8 cellular contexts compared by ENCODE assay signal in genomic region chr1:45012639-45013278, GRCh38. TPM values are rescaled to one million over a fixed set of nuclear protein-coding genes. Genes with fewer than 3 reads are reported as not detected.
A peak's percentile ranks its signal among the peaks of the same experiment; 100 is the strongest.
DNase-seq lines count a peak whose midpoint lies in the region; ATAC-seq and TF ChIP-seq lines count a peak whose summit lies in the region.

No MANE protein-coding gene starts in this region.

- no peaks in the 10 kb centered on the region for H3K9me2 ChIP-seq in PC-9 (ENCODE audit: insufficient read depth)

- POLR2A ChIA-PET in PC-9 (lab: Charles Lee; ENCODE audit: unreplicated experiment) = interaction anchor here (0.6 to 1.5 kb wide), 7 partner anchors 193 to 1334 kb away, joined by 3 to 26 read pairs (median 6); partner anchors contain the start of genes ARMH1, PLK3, RNU5D-1 and TMEM53

- WGBS in H9 (ENCODE audit: extremely low coverage, insufficient read length, low lambda C conversion rate) = no CpG with 5 or more reads among the region's 21 CpGs
- WGBS in heart right ventricle, 2 donors = 5 to 7% methylated on average over 21 of the region's 21 CpGs

- H3K27ac ChIP-seq in H9 (ENCODE audit: insufficient read length, low read depth, low read length) (no peak overlapping the region), PC-9 (peak overlapping the region; percentile 41), heart right ventricle (peak overlapping the region in 9 of 10 donors; percentile 59 to 88 (median 82)), parathyroid adenoma (peak overlapping the region; percentile 55)

- no peak overlapping the region for H2BK12ac ChIP-seq in H9 (ENCODE audit: insufficient read length, low read depth, low read length)

- H3K27me3 Mint-ChIP-seq in H9 (ENCODE audit: low read depth) = no peaks in the 10 kb centered on the region; the same call in 1 of the 2 replicates

- H2BK120ac ChIP-seq in H9 (ENCODE audit: low read depth, low read length, poor library complexity, severe bottlenecking) = no peak overlapping the region

- peaks cover 26 to 28% of the 10 kb centered on the region in 2 experiments for H3K4me1 Mint-ChIP-seq in H9

- H3F3A ChIP-seq in PC-9 (ENCODE audit: insufficient read depth, low read depth) = peaks cover 16% of the 10 kb centered on the region; the same call in 1 of the 2 replicates

- no peak overlapping the region for H3K18ac ChIP-seq in H9 (ENCODE audit: insufficient read length, low read depth, low read length)

- BruUV-seq in PC-9 (replicated peaks; lab: Mats Ljungman, UMichigan) = no TSS peak

- no peak overlapping the region for H4K91ac ChIP-seq in H9 (ENCODE audit: insufficient read length, low read depth, low read length)

- H3K79me1 ChIP-seq in H9 (ENCODE audit: insufficient read depth, low read depth, low read length, poor library complexity, severe bottlenecking) = no peaks in the 10 kb centered on the region

- CTCF ChIA-PET in PC-9 (lab: Charles Lee) = interaction anchor here (0.6 to 4.5 kb wide), 8 partner anchors 29 to 329 kb away, joined by 3 to 53 read pairs (median 7); partner anchors contain the start of gene PLK3

- DNase-seq in AML-193 (lab: John Stamatoyannopoulos, UW) (peak; percentile 48 to 50), H9 (peak; percentile 58), PC-9 (peak in 1 of 2 experiments; percentile 57), adipocyte (ENCODE audit: low read depth) (peak; percentile 83), heart right ventricle (peak; percentile 82 to 83)

- H3K23me2 ChIP-seq in H9 (ENCODE audit: insufficient read length, low read depth, low read length, poor library complexity, severe bottlenecking) = peaks cover 19% of the 10 kb centered on the region

- peak overlapping the region in 2 of 3 experiments; percentile 83 to 90; a peak in 5 of 7 replicates for H3K27ac Mint-ChIP-seq in H9

- H3K36me3 ChIP-seq in PC-9 (ENCODE audit: low read depth) (no peaks in the 10 kb centered on the region), adipocyte (ENCODE audit: control insufficient read depth, insufficient read depth, low read length, severe bottlenecking) (peaks cover 34% of the 10 kb centered on the region), heart right ventricle (peaks cover 0 to 48% (median 27%) of the 10 kb centered on the region in 9 donors), parathyroid adenoma (ENCODE audit: control insufficient read depth, insufficient read depth, low read length) (no peaks in the 10 kb centered on the region)

- H3K4me3 ChIP-seq in PC-9 (peak overlapping the region; percentile 75), adipocyte (ENCODE audit: low read length) (peak overlapping the region; percentile 88), heart right ventricle (peak overlapping the region; percentile 37 to 100 (median 96)), parathyroid adenoma (ENCODE audit: low read depth, low read length) (peak overlapping the region; percentile 87)

- peaks cover 4 to 37% (median 31%) of the 10 kb centered on the region in 3 experiments for H3K36me3 Mint-ChIP-seq in H9 (ENCODE audit: insufficient read depth in 1 of 3, low read depth in 3 of 3)

- peak; percentile 28 to 79 (median 60) for ATAC-seq in heart right ventricle
- ATAC-seq in GM21447 (IDR thresholded peaks at IDR 0.05; ENCODE audit: unreplicated experiment) = no peak
- ATAC-seq in GM18868 (IDR thresholded peaks at IDR 0.05; ENCODE audit: unreplicated experiment) = no peak

- no peak overlapping the region for H3K56ac ChIP-seq in H9 (ENCODE audit: insufficient read length, low read depth, low read length)

- no peak overlapping the region for H2AK5ac ChIP-seq in H9 (ENCODE audit: insufficient read length, low read length)

- intact Hi-C loops in PC-9 (cut with micrococcal nuclease; ENCODE audit: unreplicated experiment) = loop anchor here (1.0 to 10.0 kb wide), 6 partner anchors 176 to 1332 kb away; partner anchors contain the start of genes NASP and NSUN4
- intact Hi-C loops in heart right ventricle (cut with DNase I) = loop anchor here (1.0 to 10.0 kb wide), 15 partner anchors 175 to 570 kb away; partner anchors contain the start of genes TESK2 (in 8 of the 10), NASP (in 1 of the 10) and RPS8 (in 1 of the 10)

- H4K5ac ChIP-seq in H9 (ENCODE audit: insufficient read length, low read depth, low read length) = no peak overlapping the region

- no peak overlapping the region; the same call in 1 of the 2 replicates for H3K14ac ChIP-seq in H9 (ENCODE audit: insufficient read depth, low read length)

- H3K4me3 Mint-ChIP-seq in H9 = peak overlapping the region; percentile 65 to 80

- no peaks in the 10 kb centered on the region for H3K9me3 Mint-ChIP-seq in H9

- no peak overlapping the region for H2BK15ac ChIP-seq in H9 (ENCODE audit: low read depth, low read length)

- H3K9me3 ChIP-seq in H9 (ENCODE audit: control insufficient read depth, low read depth, low read length) (no peaks in the 10 kb centered on the region), PC-9 (ENCODE audit: insufficient read depth, low read depth) (no peaks in the 10 kb centered on the region), adipocyte (ENCODE audit: control insufficient read depth, low read length) (no peaks in the 10 kb centered on the region), heart right ventricle (no peaks in the 10 kb centered on the region), parathyroid adenoma (ENCODE audit: control insufficient read depth, low read length) (no peaks in the 10 kb centered on the region)

- no peak overlapping the region for H3K4ac ChIP-seq in H9 (ENCODE audit: low read depth, low read length)

- H2AFZ ChIP-seq in H9 (ENCODE audit: low read length) (no peak overlapping the region), PC-9 (peak overlapping the region; percentile 98), parathyroid adenoma (peak overlapping the region; percentile 90)

- H2BK20ac ChIP-seq in H9 (ENCODE audit: low read depth, low read length, poor library complexity, severe bottlenecking) = no peak overlapping the region

- H3K4me1 ChIP-seq in H9 (ENCODE audit: insufficient read depth, low read length) = peaks cover 7% of the 10 kb centered on the region
- H3K4me1 ChIP-seq in PC-9 (replicated peaks; ENCODE audit: insufficient read depth) = peaks cover 20% of the 10 kb centered on the region
- peaks cover 30% of the 10 kb centered on the region for H3K4me1 ChIP-seq in adipocyte (ENCODE audit: control insufficient read depth, insufficient read depth, low read length)
- H3K4me1 ChIP-seq in heart right ventricle = peaks cover 20 to 51% (median 35%) of the 10 kb centered on the region in 9 donors
- peaks cover 4% of the 10 kb centered on the region for H3K4me1 ChIP-seq in parathyroid adenoma

- no peak for TF ChIP-seq CTCF in H9 (conservative IDR thresholded peaks at IDR 0.05)
- TF ChIP-seq CTCF in PC-9 (conservative IDR thresholded peaks at IDR 0.05) = no peak
- TF ChIP-seq CTCF in heart right ventricle (IDR thresholded peaks at IDR 0.05) = no peak
- no peak for TF ChIP-seq CTCF in parathyroid adenoma (IDR thresholded peaks at IDR 0.05)

- H2BK5ac ChIP-seq in H9 (ENCODE audit: insufficient read length, low read length) = no peak overlapping the region

- peak overlapping the region; percentile 47 for H3K9ac ChIP-seq in H9 (ENCODE audit: extremely low read depth, insufficient read length, low read length)
- H3K9ac ChIP-seq in adipocyte (ENCODE audit: low read length) = peak overlapping the region; percentile 90
- peak overlapping the region; percentile 37 for H3K9ac ChIP-seq in parathyroid adenoma

- H3K23ac ChIP-seq in H9 (ENCODE audit: insufficient read length, low read depth, low read length) = no peak overlapping the region

- H3T11ph ChIP-seq in H9 (ENCODE audit: low read length) = no peak overlapping the region

- H3K79me2 ChIP-seq in H9 (ENCODE audit: insufficient read depth, low read length) (no peaks in the 10 kb centered on the region), PC-9 (ENCODE audit: low read depth) (peaks cover 14% of the 10 kb centered on the region; the same call in 1 of the 2 replicates), parathyroid adenoma (no peaks in the 10 kb centered on the region)

- no peak overlapping the region for H4K8ac ChIP-seq in H9 (replicated peaks; ENCODE audit: insufficient read length, low read depth, low read length)

- H3K27me3 ChIP-seq in H9 (ENCODE audit: insufficient read depth, low read length) = no peaks in the 10 kb centered on the region
- no peaks in the 10 kb centered on the region for H3K27me3 ChIP-seq in PC-9 (ENCODE audit: insufficient read depth, low read depth)
- no peaks in the 10 kb centered on the region for H3K27me3 ChIP-seq in adipocyte (replicated peaks; ENCODE audit: control insufficient read depth, insufficient read depth, low read length)
- no peaks in the 10 kb centered on the region for H3K27me3 ChIP-seq in heart right ventricle
- H3K27me3 ChIP-seq in parathyroid adenoma (ENCODE audit: control insufficient read depth, insufficient read depth, low read length) = no peaks in the 10 kb centered on the region

- H3K4me2 ChIP-seq in H9 (ENCODE audit: insufficient read depth, insufficient read length, low read length) (peak overlapping the region; percentile 77), PC-9 (peak overlapping the region; percentile 98), parathyroid adenoma (ENCODE audit: low read length) (peak overlapping the region; percentile 99)

- H4K20me1 ChIP-seq in H9 (ENCODE audit: control insufficient read depth, insufficient read depth, insufficient read length) = no peaks in the 10 kb centered on the region
- no peaks in the 10 kb centered on the region for H4K20me1 ChIP-seq in PC-9 (ENCODE audit: insufficient read depth)

RNA-seq across cellular contexts. Expression of gene UROD, which starts 0.7 kb away (rescaled TPM):
- 90.4 and 92.2 TPM in 2 replicates for total RNA-seq in H9 (2021)
- 77.4 and 81.1 TPM in 2 replicates for total RNA-seq in PC-9 (2021)
- total RNA-seq in heart right ventricle = 10 to 100 TPM; 68.1 to 94.0 (median 83.1) TPM
- polyA plus RNA-seq in heart right ventricle = 100 to 1,000 TPM in 1 of 2 donors, 10 to 100 TPM in 1; 84.7 to 109 TPM

RNA-seq across cellular contexts. Expression of gene HECTD3, which starts 1.6 kb away (rescaled TPM):
- total RNA-seq in H9 (2021) = 36.0 and 37.5 TPM in 2 replicates
- 18.6 and 21.8 TPM in 2 replicates for total RNA-seq in PC-9 (2021)
- total RNA-seq in heart right ventricle = 10 to 100 TPM; 15.2 to 29.4 (median 18.0) TPM
- polyA plus RNA-seq in heart right ventricle = 10 to 100 TPM; 22.5 to 23.6 TPM

RNA-seq across cellular contexts. Expression of gene EIF2B3, which starts 26.4 kb away (rescaled TPM):
- total RNA-seq in H9 (2021) = 34.9 and 35.4 TPM in 2 replicates
- 27.4 and 27.9 TPM in 2 replicates for total RNA-seq in PC-9 (2021)
- 10 to 100 TPM; 33.6 to 50.2 (median 41.4) TPM for total RNA-seq in heart right ventricle
- polyA plus RNA-seq in heart right ventricle = 10 to 100 TPM; 19.2 to 44.4 TPM

Comparison
In these comparisons a context has a peak if more than half of its experiments do, and no peak if none do; other contexts are left out.
1. H3K9ac ChIP-seq: peak in every context shown above with its lines; median percentile 90 in adipocyte; 47 in H9; 37 in parathyroid adenoma.
2. ATAC-seq: peak in heart right ventricle (8 of 8); none in GM21447 (single experiment) and GM18868 (single experiment).
3. Peak in every context shown above with its lines, with median percentiles within 50 percentile points of each other: H3K4me2 ChIP-seq and H3K4me3 ChIP-seq.